In genomic region chr12:64669270-64669842, GRCh38 we compare ENCODE assay signal across 7 cellular contexts. TPM values are rescaled to one million over a fixed set of nuclear protein-coding genes. Genes with fewer than 3 reads are reported as not detected.
DNase-seq lines count a peak whose midpoint lies in the region; ATAC-seq, FAIRE-seq and TF ChIP-seq lines count a peak whose summit lies in the region.

No MANE protein-coding gene starts in this region.

- peak overlapping the region in 1 of 2 experiments; percentile 35; a peak in 1 of 5 replicates for H3K4me3 Mint-ChIP-seq in H9

- H2AFZ ChIP-seq in H9 (ENCODE audit: low read length) (no peak overlapping the region), Loucy (ENCODE audit: low read length) (peak overlapping the region; percentile 49)

- H3K27ac ChIP-seq in H9 (ENCODE audit: insufficient read length, low read depth, low read length) (peak overlapping the region; percentile 57), kidney (ENCODE audit: low read depth in 2 of 2, low read length in 2 of 2) (peak overlapping the region; percentile 14 to 59), thyroid gland (peak overlapping the region in 1 of 3 donors; percentile 17)

- H3K27me3 Mint-ChIP-seq in H9 (ENCODE audit: low read depth) = no peaks in the 10 kb centered on the region

- ATAC-seq in GM18511 (IDR thresholded peaks at IDR 0.05; ENCODE audit: unreplicated experiment) = peak; percentile 68

- no peaks in the 10 kb centered on the region; a peak in 1 of 7 replicates for H3K36me3 Mint-ChIP-seq in H9 (ENCODE audit: insufficient read depth in 1 of 3, low read depth in 3 of 3)

- H4K5ac ChIP-seq in H9 (ENCODE audit: insufficient read length, low read depth, low read length) = no peak overlapping the region

- no peak overlapping the region for H4K91ac ChIP-seq in H9 (ENCODE audit: insufficient read length, low read depth, low read length)

- TF ChIP-seq CTCF in H9 (conservative IDR thresholded peaks at IDR 0.05) (no peak), Loucy (conservative IDR thresholded peaks at IDR 0.05; ENCODE audit: low read length) (no peak), kidney (IDR thresholded peaks at IDR 0.05; ENCODE audit: borderline replicate concordance, extremely low read depth, insufficient read depth) (no peak), thyroid gland (IDR thresholded peaks at IDR 0.05) (no peak)

- H3K9me3 ChIP-seq in H9 (ENCODE audit: control insufficient read depth, low read depth, low read length) (no peaks in the 10 kb centered on the region), Loucy (ENCODE audit: insufficient read depth, low read depth, low read length) (no peaks in the 10 kb centered on the region), kidney (ENCODE audit: control insufficient read depth in 1 of 2, low read length in 2 of 2) (no peaks in the 10 kb centered on the region), thyroid gland (no peaks in the 10 kb centered on the region)

- DNase-seq in H9 = peak; percentile 68
- DNase-seq in activated gamma-delta T cell treated with anti-CD3 and anti-CD28 coated beads, Interleukin-2, amount 50 U/mL, for 16 hours (ENCODE audit: low read depth) = peak; percentile 27
- DNase-seq in kidney = peak; percentile 90
- DNase-seq in thyroid gland = peak; percentile 17 to 23
- no peak for DNase-seq in hypothalamus (lab: John Stamatoyannopoulos, UW)

- no peak overlapping the region for H3K4ac ChIP-seq in H9 (ENCODE audit: low read depth, low read length)

- no peak overlapping the region for H4K8ac ChIP-seq in H9 (replicated peaks; ENCODE audit: insufficient read length, low read depth, low read length)

- peaks cover 77 to 85% of the 10 kb centered on the region in 2 experiments for H3K4me1 Mint-ChIP-seq in H9

- H3K9me3 Mint-ChIP-seq in H9 = no peaks in the 10 kb centered on the region

- H3K9ac ChIP-seq in H9 (ENCODE audit: extremely low read depth, insufficient read length, low read length) (no peak overlapping the region), Loucy (ENCODE audit: low read depth, low read length, poor library complexity, severe bottlenecking) (peak overlapping the region; percentile 69), kidney (ENCODE audit: low read length in 2 of 2) (no peak overlapping the region)

- no peak overlapping the region for H2BK12ac ChIP-seq in H9 (ENCODE audit: insufficient read length, low read depth, low read length)

- H3K4me1 ChIP-seq in H9 (ENCODE audit: insufficient read depth, low read length) (peaks cover 23% of the 10 kb centered on the region), Loucy (ENCODE audit: insufficient read depth, low read length, poor library complexity, severe bottlenecking) (peaks cover 80% of the 10 kb centered on the region), kidney (ENCODE audit: control insufficient read depth in 1 of 2, insufficient read depth in 1 of 2, low read depth in 1 of 2, low read length in 2 of 2) (peaks cover 17 to 21% of the 10 kb centered on the region in 2 donors), thyroid gland (peaks cover 9 to 55% of the 10 kb centered on the region in 2 donors)

- no peaks in the 10 kb centered on the region for H4K20me1 ChIP-seq in H9 (ENCODE audit: control insufficient read depth, insufficient read depth, insufficient read length)
- no peaks in the 10 kb centered on the region for H4K20me1 ChIP-seq in Loucy (ENCODE audit: insufficient read depth, low read length, poor library complexity, severe bottlenecking)

- no peak overlapping the region for H2BK15ac ChIP-seq in H9 (ENCODE audit: low read depth, low read length)

- WGBS in H9 (ENCODE audit: extremely low coverage, insufficient read length, low lambda C conversion rate) = no CpG with 5 or more reads among the region's 10 CpGs
- WGBS in thyroid gland, 2 donors = 39 to 42% methylated on average over 10 of the region's 10 CpGs

- H2BK5ac ChIP-seq in H9 (ENCODE audit: insufficient read length, low read length) = no peak overlapping the region

- H3K9me2 ChIP-seq in Loucy (replicated peaks; ENCODE audit: low read depth, low read length) = no peaks in the 10 kb centered on the region

- H3K14ac ChIP-seq in H9 (ENCODE audit: insufficient read depth, low read length) = no peak overlapping the region; the same call in 1 of the 2 replicates

- no peak overlapping the region for H2AK5ac ChIP-seq in H9 (ENCODE audit: insufficient read length, low read length)

- H3K79me2 ChIP-seq in H9 (ENCODE audit: insufficient read depth, low read length) = peaks cover 10% of the 10 kb centered on the region; the same call in 1 of the 2 replicates
- peaks cover 81% of the 10 kb centered on the region for H3K79me2 ChIP-seq in Loucy (ENCODE audit: insufficient read depth, low read length)

- H3K4me3 ChIP-seq in Loucy (ENCODE audit: low read length, poor library complexity, severe bottlenecking) = peak overlapping the region; percentile 73
- H3K4me3 ChIP-seq in kidney (ENCODE audit: low read length in 2 of 2) = peak overlapping the region; percentile 9 to 13
- no peak overlapping the region for H3K4me3 ChIP-seq in thyroid gland (replicated peaks in 1 of 3)

- TF ChIP-seq POLR2A in thyroid gland (IDR thresholded peaks at IDR 0.05) = no peak

- H3K36me3 ChIP-seq in Loucy (ENCODE audit: insufficient read depth, low read length) (no peaks in the 10 kb centered on the region), kidney (ENCODE audit: control insufficient read depth in 1 of 2, insufficient read depth in 2 of 2, low read length in 2 of 2) (no peaks in the 10 kb centered on the region), thyroid gland (no peaks in the 10 kb centered on the region)

- H3K4me2 ChIP-seq in H9 (ENCODE audit: insufficient read depth, insufficient read length, low read length) = peak overlapping the region; percentile 11
- peak overlapping the region; percentile 90 for H3K4me2 ChIP-seq in Loucy (ENCODE audit: low read depth, low read length, poor library complexity, severe bottlenecking)

- no peak overlapping the region for H3K56ac ChIP-seq in H9 (ENCODE audit: insufficient read length, low read depth, low read length)

- H3T11ph ChIP-seq in H9 (ENCODE audit: low read length) = no peak overlapping the region

- no peak overlapping the region for H3K23ac ChIP-seq in H9 (ENCODE audit: insufficient read length, low read depth, low read length)

- no peaks in the 10 kb centered on the region for H3K23me2 ChIP-seq in H9 (ENCODE audit: insufficient read length, low read depth, low read length, poor library complexity, severe bottlenecking)

- H3K79me1 ChIP-seq in H9 (ENCODE audit: insufficient read depth, low read depth, low read length, poor library complexity, severe bottlenecking) = peaks cover 6% of the 10 kb centered on the region

- H3F3A ChIP-seq in Loucy (ENCODE audit: low read depth) = peaks cover 8% of the 10 kb centered on the region

- H3K27me3 ChIP-seq in H9 (ENCODE audit: insufficient read depth, low read length) (no peaks in the 10 kb centered on the region), Loucy (ENCODE audit: insufficient read depth, low read length, poor library complexity, severe bottlenecking) (no peaks in the 10 kb centered on the region), thyroid gland (no peaks in the 10 kb centered on the region)

- no peak overlapping the region for H2BK20ac ChIP-seq in H9 (ENCODE audit: low read depth, low read length, poor library complexity, severe bottlenecking)

- no peak overlapping the region for H3K18ac ChIP-seq in H9 (ENCODE audit: insufficient read length, low read depth, low read length)

- intact Hi-C loops in kidney (cut with DNase I) = no loop called here
- intact Hi-C loops in thyroid gland (cut with DNase I) = no loop called here

- no peak for FAIRE-seq in kidney (lab: Jason Lieb, UNC)

- H3K27ac Mint-ChIP-seq in H9 = peak overlapping the region; percentile 69 to 92 (median 82); a peak in 6 of 7 replicates

- no peak overlapping the region for H2BK120ac ChIP-seq in H9 (ENCODE audit: low read depth, low read length, poor library complexity, severe bottlenecking)

RNA-seq across cellular contexts. Expression of gene RASSF3, which starts 59.1 kb away (rescaled TPM):
- total RNA-seq in H9 (2021) = 45.1 and 45.9 TPM in 2 replicates
- total RNA-seq in kidney = 35.6 TPM
- 8.2 TPM for polyA plus RNA-seq in kidney (ENCODE audit: insufficient read depth, low read depth, low replicate concordance)
- 10 to 100 TPM in 2 of 4 donors, 1 to 10 TPM in 2; 7.3 to 18.7 (median 11.2) TPM for total RNA-seq in thyroid gland

Comparison
In these comparisons a context has a peak if more than half of its experiments do, and no peak if none do; other contexts are left out.
1. DNase-seq: peak in H9 (single experiment), activated gamma-delta T cell treated with anti-CD3 and anti-CD28 coated beads, Interleukin-2, amount 50 U/mL, for 16 hours (single experiment), kidney (single experiment) and thyroid gland (2 of 2); none in hypothalamus (0 of 51).
2. H3K4me3 ChIP-seq: peak in Loucy (single experiment) and kidney (2 of 2); none in thyroid gland (0 of 3).